In the genomic region with DNA sequence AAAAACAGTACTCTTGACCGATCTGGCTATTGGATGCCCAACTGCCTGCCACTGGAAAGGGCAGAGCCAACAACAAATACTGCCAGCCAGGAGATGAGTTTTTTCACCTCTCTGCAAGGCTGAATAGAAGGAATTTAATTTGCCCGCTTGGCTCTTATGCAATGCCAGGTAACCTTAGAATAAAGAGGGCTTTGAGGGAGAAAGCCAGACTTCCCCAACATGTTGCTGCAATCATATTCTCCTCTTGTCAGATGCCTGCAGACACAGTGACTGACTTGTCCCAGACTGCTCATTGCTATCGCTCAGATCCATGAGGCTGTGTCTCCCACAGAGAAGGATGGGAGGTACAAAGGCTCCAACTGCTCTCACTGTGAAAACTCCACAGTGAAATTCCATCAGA, we compare ENCODE assay signal across 34 cellular contexts.
DNase-seq lines count a peak whose midpoint lies in the region; ATAC-seq, FAIRE-seq and TF ChIP-seq lines count a peak whose summit lies in the region.
"Had no signal": no experiment of that assay in that cellular context is flagged by ENCODE, and none has a peak within 500 bp of the region (broad histone marks: within the 10 kb centered on the region; RNA-seq: fewer than 3 reads in every experiment).

No MANE protein-coding gene starts in this region.

- no peak overlapping the region for H3K27ac Mint-ChIP-seq in activated naive CD4-positive, alpha-beta T cell treated with anti-CD3 and anti-CD28 coated beads, Interleukin-2, amount 50 U/mL, for 72 hours
- H3K27ac Mint-ChIP-seq: activated naive CD8-positive, alpha-beta T cell treated with anti-CD3 and anti-CD28 coated beads, Interleukin-2, amount 50 U/mL, for 24 hours; B cell; CD4-positive, alpha-beta memory T cell; natural killer cell treated with Interleukin-12 subunit alpha and Interleukin-12 subunit beta and Interleukin-15 and Interleukin-18, amount 100 ng/mL, for 72 hours; T-helper 17 cell; type B pancreatic cell had no signal

- no peaks in the 10 kb centered on the region for H3K36me3 Mint-ChIP-seq in activated naive CD4-positive, alpha-beta T cell treated with anti-CD3 and anti-CD28 coated beads, Interleukin-2, amount 50 U/mL, for 72 hours
- H3K36me3 Mint-ChIP-seq: CD4-positive, alpha-beta memory T cell; natural killer cell treated with Interleukin-12 subunit alpha and Interleukin-12 subunit beta and Interleukin-15 and Interleukin-18, amount 100 ng/mL, for 72 hours; type B pancreatic cell had no signal

- no peak for FAIRE-seq in bronchial epithelial cell (lab: Jason Lieb, UNC)
- FAIRE-seq: islet of Langerhans had no signal

- ATAC-seq in HG02798 (IDR thresholded peaks at IDR 0.05; ENCODE audit: poor library complexity, unreplicated experiment) (no peak), gastrocnemius medialis (no peak), GM19395 (IDR thresholded peaks at IDR 0.05; ENCODE audit: unreplicated experiment) (no peak)
- no peak for ATAC-seq in activated naive CD4-positive, alpha-beta T cell treated with anti-CD3 and anti-CD28 coated beads, Interleukin-2, amount 50 U/mL, for 72 hours
- ATAC-seq: activated CD4-positive, CD25-positive, alpha-beta regulatory T cell treated with anti-CD3 and anti-CD28 coated beads, Interleukin-2, amount 50 U/mL, for 24 hours; activated naive CD8-positive, alpha-beta T cell treated with anti-CD3 and anti-CD28 coated beads, Interleukin-2, amount 50 U/mL, for 24 hours; natural killer cell treated with Interleukin-12 subunit alpha and Interleukin-12 subunit beta and Interleukin-15 and Interleukin-18, amount 100 ng/mL, for 72 hours; sciatic nerve; T-helper 17 cell had no signal

- H3K27ac ChIP-seq in gastrocnemius medialis = no peak overlapping the region
- H3K27ac ChIP-seq: colonic mucosa, PC-9 had no signal

- TF ChIP-seq POLR2A in gastrocnemius medialis (IDR thresholded peaks at IDR 0.05) = no peak

- H3K4me3 ChIP-seq in bronchial epithelial cell (ENCODE audit: low read depth, low read length) = no peak overlapping the region
- no peak overlapping the region for H3K4me3 ChIP-seq in gastrocnemius medialis
- H3K4me3 ChIP-seq: colonic mucosa, PC-9 had no signal

- H3K9me3 ChIP-seq in gastrocnemius medialis = no peaks in the 10 kb centered on the region
- H3K9me3 ChIP-seq: colonic mucosa had no signal

- H3K9me3 Mint-ChIP-seq in activated naive CD4-positive, alpha-beta T cell treated with anti-CD3 and anti-CD28 coated beads, Interleukin-2, amount 50 U/mL, for 72 hours = peaks cover under 1 to 4% of the 10 kb centered on the region in 2 donors
- H3K9me3 Mint-ChIP-seq: type B pancreatic cell had no signal

- H3K27me3 ChIP-seq in bronchial epithelial cell (ENCODE audit: control insufficient read depth, insufficient read depth, low read length) (no peaks in the 10 kb centered on the region), gastrocnemius medialis (no peaks in the 10 kb centered on the region)
- H3K27me3 ChIP-seq: colonic mucosa had no signal

- DNase-seq in RPMI7951 (ENCODE audit: low read depth) (peak; percentile 7), bronchial epithelial cell (ENCODE audit: low read depth) (peak; percentile 31), medulla oblongata (ENCODE audit: extremely low spot score) (peak; percentile 30), pons (ENCODE audit: low spot score) (peak; percentile 36), gastrocnemius medialis (no peak)
- no peak for DNase-seq in activated naive CD4-positive, alpha-beta T cell treated with anti-CD3 and anti-CD28 coated beads, Interleukin-2, amount 50 U/mL, for 72 hours (ENCODE audit: low spot score in 2 of 2)
- DNase-seq: ACHN; activated CD4-positive, alpha-beta T cell treated with anti-CD3 and anti-CD28 coated beads, Interleukin-2, amount 50 U/mL, for 4 hours; activated gamma-delta T cell treated with Interleukin-2 at 50 U/mL for 16 hours; activated naive CD8-positive, alpha-beta T cell treated with anti-CD3 and anti-CD28 coated beads, Interleukin-2, amount 50 U/mL, for 24 hours; activated T-cell treated with anti-CD3 and anti-CD28 coated beads, Interleukin-2, amount 50 U/mL, for 48 hours; CD4-positive, alpha-beta memory T cell; colonic mucosa; effector CD8-positive, alpha-beta T cell; head of caudate nucleus; NCI-H1048; NCI-H1694; NCI-H2171 treated with DMSO at 0.1 percent for 48 hours; NCI-H524 treated with DMSO at 0.1 percent for 48 hours; NK-92 treated with Interleukin-12 subunit alpha and Interleukin-12 subunit beta, amount 100 ng/mL, for 24 hours; PC-9; posterior cingulate gyrus; Right ventricle myocardium superior; stimulated activated CD4-positive, alpha-beta T cell treated with anti-CD3 and anti-CD28 coated beads, Interleukin-12 subunit alpha, Interleukin-12 subunit beta, amount 100 ng/mL, for 4 hours; stimulated activated CD4-positive, alpha-beta T cell treated with anti-CD3 and anti-CD28 coated beads, Interleukin-2, amount 100 ng/mL, for 48 hours; T-helper 17 cell had no signal

- intact Hi-C loops in gastrocnemius medialis (cut with DNase I; ENCODE audit: low total_unique reads) = no loop called here

- no peaks in the 10 kb centered on the region for H3K4me1 ChIP-seq in gastrocnemius medialis
- H3K4me1 ChIP-seq: colonic mucosa had no signal

- in situ Hi-C loops in gastrocnemius medialis (cut with MboI; ENCODE audit: low sequenced_read_pairs in 4 of 4) = no loop called here

- no peak for TF ChIP-seq CTCF in bronchial epithelial cell (IDR thresholded peaks at IDR 0.05; ENCODE audit: insufficient read depth, low read length, severe bottlenecking)
- no peak for TF ChIP-seq CTCF in gastrocnemius medialis (IDR thresholded peaks at IDR 0.05 in 4 of 5, conservative IDR thresholded peaks at IDR 0.05 in 1 of 5)

- H3K36me3 ChIP-seq in bronchial epithelial cell (ENCODE audit: control insufficient read depth, insufficient read depth, low read length) = no peaks in the 10 kb centered on the region
- no peaks in the 10 kb centered on the region for H3K36me3 ChIP-seq in gastrocnemius medialis
- H3K36me3 ChIP-seq: colonic mucosa had no signal

Comparison
In these comparisons a context has a peak if more than half of its experiments do, and no peak if none do; other contexts are left out.
1. DNase-seq: peak in RPMI7951 (single experiment), bronchial epithelial cell (single experiment), medulla oblongata (single experiment) and pons (single experiment); none in gastrocnemius medialis (0 of 2) and activated naive CD4-positive, alpha-beta T cell treated with anti-CD3 and anti-CD28 coated beads, Interleukin-2, amount 50 U/mL, for 72 hours (0 of 2).